ENCODE assay signal across 2 cellular contexts in genomic region chr1:31502926-31503511, GRCh38.
TF ChIP-seq lines count a peak whose summit lies in the region.

No MANE protein-coding gene starts in this region.

TF ChIP-seq in H1, 55 proteins besides CTCF, POLR2A, EP300 and RAD21 (continues in another document):
- TF ChIP-seq SIRT6 (IDR thresholded peaks at IDR 0.05; ENCODE audit: low read length) (no peak), CHD7 (IDR thresholded peaks at IDR 0.05; ENCODE audit: insufficient replicate concordance, low read length) (no peak), GABPA (IDR thresholded peaks at IDR 0.05; ENCODE audit: borderline replicate concordance, insufficient read depth, low read length) (no peak), EGR1 (IDR thresholded peaks at IDR 0.05; ENCODE audit: borderline replicate concordance, low read depth, low read length) (no peak), ATF3 (IDR thresholded peaks at IDR 0.05; ENCODE audit: insufficient read depth, low read depth, low read length) (no peak), CREB1 (IDR thresholded peaks at IDR 0.05) (peak; percentile 85), HDAC6 (IDR thresholded peaks at IDR 0.05; ENCODE audit: low read depth, low read length) (no peak), PHF8 (conservative IDR thresholded peaks at IDR 0.05; ENCODE audit: low read depth, low read length) (no peak), CBX8 (IDR thresholded peaks at IDR 0.05; ENCODE audit: borderline replicate concordance, low read depth, low read length) (no peak), MAX (IDR thresholded peaks at IDR 0.05) (peak; percentile 30), TCF12 (IDR thresholded peaks at IDR 0.05; ENCODE audit: low read depth, low read length) (0 out of 2 replicates have a peak, but pooled peaks have one; percentile 46), NANOG (IDR thresholded peaks at IDR 0.05; ENCODE audit: insufficient read depth, low read depth, low read length, poor library complexity, severe bottlenecking) (peak; percentile 82), E2F6 (IDR thresholded peaks at IDR 0.05) (no peak), TAF1 (IDR thresholded peaks at IDR 0.05; ENCODE audit: low read depth, low read length) (no peak)

TF ChIP-seq in HepG2, 621 proteins besides CTCF, POLR2A, EP300 and RAD21:
- no peak for TF ChIP-seq ZNF790 (CRISPR knock-in tag; IDR thresholded peaks at IDR 0.05; ENCODE audit: borderline replicate concordance)
- TF ChIP-seq ZNF687 (CRISPR knock-in tag; IDR thresholded peaks at IDR 0.05), result 0 out of 2 replicates have a peak, but pooled peaks have one; percentile 8
- TF ChIP-seq ZNF329 (CRISPR knock-in tag; IDR thresholded peaks at IDR 0.05; ENCODE audit: low read depth), result no peak
- TF ChIP-seq ZBTB4 (CRISPR knock-in tag; IDR thresholded peaks at IDR 0.05; ENCODE audit: borderline replicate concordance), result peak; percentile 27; the same call in 1 of the 2 replicates
